Comparison of ENCODE assay signal across 8 cellular contexts in the genomic region with DNA sequence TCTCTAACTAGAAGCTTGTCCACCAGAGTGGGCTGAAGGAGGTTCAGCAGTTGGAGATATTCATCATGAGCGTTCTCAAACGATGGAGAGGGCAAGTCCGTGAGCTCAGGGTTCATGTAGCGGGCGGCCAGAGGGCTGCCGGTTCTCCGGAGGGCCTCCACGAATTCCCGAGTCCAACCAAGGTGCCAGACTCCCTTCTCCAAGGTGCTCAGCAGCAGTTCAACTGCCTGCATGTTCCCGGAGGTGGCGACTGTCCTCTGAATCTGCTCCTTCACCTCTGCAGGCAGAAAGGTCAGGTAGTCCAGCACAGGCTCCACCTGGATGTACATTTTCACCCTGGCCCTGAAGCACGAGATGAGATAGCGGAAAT. TPM values are rescaled to one million over a fixed set of nuclear protein-coding genes. Genes with fewer than 3 reads are reported as not detected.
A peak's percentile ranks its signal among the peaks of the same experiment; 100 is the strongest.
DNase-seq lines count a peak whose midpoint lies in the region; ATAC-seq and TF ChIP-seq lines count a peak whose summit lies in the region.

No MANE protein-coding gene starts in this region.

- DNase-seq in AG10803 (ENCODE audit: low read depth) (peak; percentile 14), GM19238 (ENCODE audit: insufficient read length, low spot score) (peak; percentile 12), UCSD-AML1 (lab: John Stamatoyannopoulos, UW; ENCODE audit: unreplicated experiment) (peak; percentile 37), mesendoderm (peak; percentile 25), T1000 (lab: John Stamatoyannopoulos, UW) (no peak)

- no peaks in the 10 kb centered on the region for H3K9me3 Mint-ChIP-seq in dendritic cell treated with granulocyte-macrophage colony-stimulating factor and Interleukin-4, amounts not matched to agents 40 ng/mL and 50 ng/mL, for 4 days

- H3K79me1 ChIP-seq in mesendoderm (ENCODE audit: low read length) = no peaks in the 10 kb centered on the region

- ATAC-seq in HG03432 (IDR thresholded peaks at IDR 0.05; ENCODE audit: unreplicated experiment) = peak; percentile 3

- H3K27me3 ChIP-seq in mesendoderm (ENCODE audit: insufficient read depth, low read length, poor library complexity) (no peaks in the 10 kb centered on the region), thymus (ENCODE audit: control insufficient read depth, insufficient read depth) (no peaks in the 10 kb centered on the region)

- H3K23ac ChIP-seq in mesendoderm (ENCODE audit: low read length) = no peak overlapping the region

- H2AK5ac ChIP-seq in mesendoderm (ENCODE audit: low read length) = no peak overlapping the region

- H4K5ac ChIP-seq in mesendoderm (ENCODE audit: low read length) = no peak overlapping the region

- H3K36me3 ChIP-seq in mesendoderm (ENCODE audit: control insufficient read depth, insufficient read depth, low read length) (no peaks in the 10 kb centered on the region), thymus (ENCODE audit: control insufficient read depth, insufficient read depth) (no peaks in the 10 kb centered on the region)

- H3K27ac Mint-ChIP-seq in dendritic cell treated with granulocyte-macrophage colony-stimulating factor and Interleukin-4, amounts not matched to agents 40 ng/mL and 50 ng/mL, for 4 days = peak overlapping the region; percentile 100

- no peak overlapping the region for H3K18ac ChIP-seq in mesendoderm (ENCODE audit: low read length)

- TF ChIP-seq CTCF in AG10803 (conservative IDR thresholded peaks at IDR 0.05; ENCODE audit: low read length) = no peak

- H3K27ac ChIP-seq in mesendoderm (ENCODE audit: low read depth, low read length) (no peak overlapping the region), thymus (ENCODE audit: low read depth) (peak overlapping the region; percentile 94)

- WGBS in mesendoderm (ENCODE audit: extremely low coverage, insufficient coverage, low lambda C conversion rate) = no CpG with 5 or more reads among the region's 13 CpGs
- 2% methylated on average over 13 of the region's 13 CpGs for WGBS in thymus

- peak overlapping the region; percentile 89 for H3K4me3 Mint-ChIP-seq in dendritic cell treated with granulocyte-macrophage colony-stimulating factor and Interleukin-4, amounts not matched to agents 40 ng/mL and 50 ng/mL, for 4 days

- no peak overlapping the region for H3K56ac ChIP-seq in mesendoderm (ENCODE audit: low read length)

- no peak overlapping the region for H2BK5ac ChIP-seq in mesendoderm (ENCODE audit: low read length)

- peaks cover 51% of the 10 kb centered on the region for H3K4me1 Mint-ChIP-seq in dendritic cell treated with granulocyte-macrophage colony-stimulating factor and Interleukin-4, amounts not matched to agents 40 ng/mL and 50 ng/mL, for 4 days (ENCODE audit: low read depth)

- H3K79me2 ChIP-seq in mesendoderm (ENCODE audit: control insufficient read depth, insufficient read depth, low read length) = no peaks in the 10 kb centered on the region

- intact Hi-C loops in dendritic cell treated with granulocyte-macrophage colony-stimulating factor and Interleukin-4, amounts not matched to agents 40 ng/mL and 50 ng/mL, for 4 days (cut with micrococcal nuclease) = loop anchor here (1.0 to 10.0 kb wide), 2 partner anchors 26 to 343 kb away; a partner anchor contains a TSS

- H2BK15ac ChIP-seq in mesendoderm (replicated peaks; ENCODE audit: low read depth) = no peak overlapping the region

- no peaks in the 10 kb centered on the region for H3K27me3 Mint-ChIP-seq in dendritic cell treated with granulocyte-macrophage colony-stimulating factor and Interleukin-4, amounts not matched to agents 40 ng/mL and 50 ng/mL, for 4 days

- H3K4me3 ChIP-seq in AG10803 (ENCODE audit: low read length) (peak overlapping the region; percentile 84), mesendoderm (ENCODE audit: low read length) (no peak overlapping the region), thymus (ENCODE audit: low read length) (peak overlapping the region; percentile 93)

- H3K4ac ChIP-seq in mesendoderm (ENCODE audit: low read depth, low read length) = no peak overlapping the region

- no peak overlapping the region for H2BK120ac ChIP-seq in mesendoderm (ENCODE audit: low read depth, low read length)

- peaks cover 31% of the 10 kb centered on the region for H3K36me3 Mint-ChIP-seq in dendritic cell treated with granulocyte-macrophage colony-stimulating factor and Interleukin-4, amounts not matched to agents 40 ng/mL and 50 ng/mL, for 4 days (ENCODE audit: low read depth)

- no peaks in the 10 kb centered on the region for H3K9me3 ChIP-seq in thymus (ENCODE audit: control insufficient read depth)

- H3K4me1 ChIP-seq in mesendoderm (ENCODE audit: control insufficient read depth, low read depth, low read length) = no peaks in the 10 kb centered on the region
- H3K4me1 ChIP-seq in thymus (ENCODE audit: control insufficient read depth, insufficient read depth, low read length) = peaks cover 3% of the 10 kb centered on the region

- H3K4me2 ChIP-seq in mesendoderm (ENCODE audit: low read length) = peak overlapping the region; percentile 66

- no peak overlapping the region for H4K8ac ChIP-seq in mesendoderm (ENCODE audit: low read depth, low read length)

- H3K9ac ChIP-seq in mesendoderm (ENCODE audit: low read length) = no peak overlapping the region

RNA-seq across cellular contexts. Expression of a gene that starts 0.6 kb away (rescaled TPM):
- polyA plus RNA-seq in mesendoderm (2013, experiment 1 of 2) = 0.10 TPM
- polyA plus RNA-seq in mesendoderm (2013, experiment 2 of 2) = 0.13 TPM
- polyA plus RNA-seq in thymus = 22.6 TPM

RNA-seq across cellular contexts. Expression of a gene that starts 26.0 kb away (rescaled TPM):
- polyA plus RNA-seq in mesendoderm (2013, experiment 1 of 2) = 16.0 TPM
- polyA plus RNA-seq in mesendoderm (2013, experiment 2 of 2) = 16.5 TPM
- 53.4 TPM for polyA plus RNA-seq in thymus
